ENCODE assay signal across 23 cellular contexts in the genomic region with DNA sequence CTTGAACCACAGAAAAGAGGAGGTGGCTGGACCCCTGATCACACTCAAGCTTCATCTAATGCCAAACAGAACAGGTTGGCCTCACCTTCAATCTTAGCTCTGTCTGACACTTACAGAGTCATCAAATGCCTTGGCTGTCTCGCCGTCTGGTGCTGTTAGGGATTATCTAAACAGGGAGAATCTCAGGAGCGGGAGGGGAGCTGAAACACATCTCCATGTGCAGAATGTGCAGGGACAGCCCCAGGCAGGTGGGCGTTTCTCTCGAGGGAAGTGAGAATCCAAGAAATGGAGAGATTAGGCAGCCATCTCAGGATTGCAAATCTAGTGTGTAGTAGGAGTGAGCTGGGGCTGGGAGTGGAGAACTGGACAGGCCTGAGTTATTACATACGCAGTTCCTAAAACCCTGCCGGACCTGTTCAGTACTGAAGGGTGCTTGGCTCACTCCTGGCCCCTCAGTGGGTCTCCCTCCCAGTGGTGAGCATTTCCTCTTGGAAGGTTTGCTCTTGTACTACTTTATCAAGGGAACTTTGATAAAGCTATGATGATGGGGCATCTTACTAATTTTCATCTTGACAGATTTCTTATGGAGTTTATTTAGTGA.
DNase-seq lines count a peak whose midpoint lies in the region; ATAC-seq and TF ChIP-seq lines count a peak whose summit lies in the region.
"Had no signal": no experiment of that assay in that cellular context is flagged by ENCODE, and none has a peak within 500 bp of the region (broad histone marks: within the 10 kb centered on the region; RNA-seq: fewer than 3 reads in every experiment).

No MANE protein-coding gene starts in this region.

- no peaks in the 10 kb centered on the region for H4K20me1 ChIP-seq in mammary epithelial cell (ENCODE audit: insufficient read depth, low read length)
- H4K20me1 ChIP-seq: BLaER1 treated with 17β-estradiol and CSF1 and Interleukin-3, amounts not matched to agents 10 nM and 100 nM had no signal

- DNase-seq in NCI-H1694 treated with DMSO at 0.1 percent for 48 hours (lab: John Stamatoyannopoulos, UW) (peak; percentile 20), NCI-H1694 (lab: John Stamatoyannopoulos, UW) (no peak), cerebellar cortex (ENCODE audit: low spot score) (peak; percentile 88), islet precursor cell (peak; percentile 70), posterior cingulate gyrus (peak in 6 of 10 donors; percentile 47 to 92 (median 70)), foreskin melanocyte (no peak), mammary epithelial cell (no peak)
- DNase-seq: CD8-positive, alpha-beta memory T cell; EL; H7; HFFc6; MG63; NCI-H1048; NCI-H1417 treated with DMSO at 0.1 percent for 48 hours; NCI-H1930; NCI-H748 treated with DMSO at 0.1 percent for 48 hours; SIG-M5 had no signal

- dilution Hi-C loops in mammary epithelial cell (cut with HindIII; ENCODE audit: low sequenced_read_pairs): loop anchor here (5.0 kb wide), 1 partner anchor 68 kb away; no protein-coding TSS in a partner anchor

- in situ Hi-C loops in mammary epithelial cell (cut with MboI; ENCODE audit: low sequenced_read_pairs in 2 of 2): no loop called here

- CTCF ChIA-PET in mammary epithelial cell (lab: Charles Lee; ENCODE audit: low non-redundant PET): no interaction called here

- no peaks in the 10 kb centered on the region for H3K4me1 ChIP-seq in mammary epithelial cell (ENCODE audit: insufficient read depth, low read length)

- intact Hi-C loops in posterior cingulate gyrus (cut with DNase I): no loop called here
- intact Hi-C loops in mammary epithelial cell (cut with micrococcal nuclease): no loop called here

- H3K27me3 ChIP-seq in mammary epithelial cell (ENCODE audit: insufficient read depth, low read length): no peaks in the 10 kb centered on the region
- H3K27me3 ChIP-seq: BLaER1 treated with 17β-estradiol and CSF1 and Interleukin-3, amounts not matched to agents 10 nM and 100 nM; MG63 had no signal

- H3K79me2 ChIP-seq in mammary epithelial cell (ENCODE audit: insufficient read depth, low read length): no peaks in the 10 kb centered on the region

- H3K9ac ChIP-seq in mammary epithelial cell (ENCODE audit: insufficient read depth, low read length): no peak overlapping the region
- H3K9ac ChIP-seq: BLaER1 treated with 17β-estradiol and CSF1 and Interleukin-3, amounts not matched to agents 10 nM and 100 nM had no signal

- H3K9me3 ChIP-seq in mammary epithelial cell (replicated peaks; ENCODE audit: insufficient read depth, low read length): peaks cover 21% of the 10 kb centered on the region
- H3K9me3 ChIP-seq: BLaER1 treated with 17β-estradiol and CSF1 and Interleukin-3, amounts not matched to agents 10 nM and 100 nM; MG63 had no signal

- ATAC-seq in GM18858 (IDR thresholded peaks at IDR 0.05; ENCODE audit: unreplicated experiment): no peak
- ATAC-seq: HepG2, K562, Panc1 had no signal

- H3K4me2 ChIP-seq in mammary epithelial cell (ENCODE audit: insufficient read depth, low read depth, low read length): no peak overlapping the region
- H3K4me2 ChIP-seq: BLaER1 treated with 17β-estradiol and CSF1 and Interleukin-3, amounts not matched to agents 10 nM and 100 nM had no signal

- TF ChIP-seq CTCF in mammary epithelial cell (conservative IDR thresholded peaks at IDR 0.05 in 1 of 2, IDR thresholded peaks at IDR 0.05 in 1 of 2; ENCODE audit: extremely low read depth in 1 of 2, insufficient read depth in 1 of 2, low read depth in 1 of 2, low read length in 2 of 2): no peak

- no peak overlapping the region for H3K27ac ChIP-seq in mammary epithelial cell (ENCODE audit: insufficient read depth, low read depth, low read length)
- H3K27ac ChIP-seq: 22Rv1; BLaER1 treated with 17β-estradiol and CSF1 and Interleukin-3, amounts not matched to agents 10 nM and 100 nM had no signal

- 48% methylated on average over 7 of the region's 7 CpGs for WGBS in mammary epithelial cell (ENCODE audit: low coverage, missing lambda C conversion rate)

- BruUV-seq in mammary epithelial cell (replicated peaks; lab: Mats Ljungman, UMichigan): no TSS peak

- H3K4me3 ChIP-seq in mammary epithelial cell (replicated peaks in 1 of 3; ENCODE audit: insufficient read depth in 1 of 3, low read depth in 2 of 3, low read length in 3 of 3): no peak overlapping the region
- H3K4me3 ChIP-seq: BLaER1 treated with 17β-estradiol and CSF1 and Interleukin-3, amounts not matched to agents 10 nM and 100 nM; K562; MG63 had no signal

- no peak overlapping the region for H2AFZ ChIP-seq in mammary epithelial cell (ENCODE audit: low read depth, low read length)

- no peaks in the 10 kb centered on the region for H3K36me3 ChIP-seq in mammary epithelial cell (ENCODE audit: insufficient read depth, low read length)
- H3K36me3 ChIP-seq: BLaER1 treated with 17β-estradiol and CSF1 and Interleukin-3, amounts not matched to agents 10 nM and 100 nM; MG63 had no signal

Comparison
In these comparisons a context has a peak if more than half of its experiments do, and no peak if none do; other contexts are left out.
1. DNase-seq: peak in NCI-H1694 treated with DMSO at 0.1 percent for 48 hours (single experiment), cerebellar cortex (single experiment), islet precursor cell (single experiment) and posterior cingulate gyrus (6 of 10); none in NCI-H1694 (single experiment), foreskin melanocyte (single experiment) and mammary epithelial cell (single experiment).